ENCODE assay signal across 20 cellular contexts in the genomic region with DNA sequence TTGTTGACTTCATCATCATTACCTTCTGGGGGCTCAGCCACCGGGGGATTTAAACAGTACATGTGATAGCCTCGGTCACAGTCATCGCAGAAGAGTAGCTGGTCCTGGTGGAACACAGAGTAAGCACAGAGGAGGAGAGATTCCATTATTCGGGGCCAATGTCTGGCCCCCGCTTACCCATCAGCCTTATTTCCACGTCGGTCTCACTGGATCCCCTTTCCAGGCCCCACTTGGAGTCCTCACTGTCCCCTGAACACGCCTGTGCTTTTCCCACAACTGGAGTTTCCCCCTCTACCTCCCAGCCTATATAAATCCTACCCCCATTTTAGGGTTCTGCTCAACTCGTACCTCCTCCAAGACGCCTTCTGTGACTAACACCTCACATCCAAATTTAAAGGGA.
"Had no signal": no experiment of that assay in that cellular context is flagged by ENCODE, and none has a peak within 500 bp of the region (broad histone marks: within the 10 kb centered on the region; RNA-seq: fewer than 3 reads in every experiment).

No MANE protein-coding gene starts in this region.

- H3K27ac ChIP-seq: foreskin keratinocyte, neutrophil, stomach, thoracic aorta, transverse colon, uterus had no signal

- H3K4me3 Mint-ChIP-seq: effector memory CD8-positive, alpha-beta T cell; immature natural killer cell; natural killer cell treated with Interleukin-12 subunit alpha and Interleukin-12 subunit beta and Interleukin-15 and Interleukin-18, amount 100 ng/mL, for 72 hours had no signal

- ATAC-seq: effector memory CD8-positive, alpha-beta T cell; foreskin keratinocyte; left cardiac atrium; left ventricle myocardium superior; natural killer cell treated with Interleukin-12 subunit alpha and Interleukin-12 subunit beta and Interleukin-15 and Interleukin-18, amount 100 ng/mL, for 72 hours had no signal

- H3K36me3 Mint-ChIP-seq: immature natural killer cell; natural killer cell treated with Interleukin-12 subunit alpha and Interleukin-12 subunit beta and Interleukin-15 and Interleukin-18, amount 100 ng/mL, for 72 hours had no signal

- H3K36me3 ChIP-seq: neutrophil, right atrium auricular region, stomach, thoracic aorta, transverse colon, uterus had no signal

- H3K27ac Mint-ChIP-seq: effector memory CD8-positive, alpha-beta T cell; immature natural killer cell had no signal

- DNase-seq: effector memory CD8-positive, alpha-beta T cell; foreskin keratinocyte; immature natural killer cell; left cardiac atrium; left ventricle myocardium superior; mesenchymal stem cell; midbrain; posterior cingulate gyrus; small intestine; stimulated activated CD4-positive, alpha-beta T cell treated with anti-CD3 and anti-CD28 coated beads, Interleukin-12 subunit alpha, Interleukin-12 subunit beta, amount 100 ng/mL, for 4 hours; stimulated activated naive CD4-positive, alpha-beta T cell; stomach; substantia nigra; transverse colon; uterus had no signal

- H3K9me3 Mint-ChIP-seq: effector memory CD8-positive, alpha-beta T cell had no signal

- H3K9me3 ChIP-seq: neutrophil, stomach, thoracic aorta, transverse colon, uterus had no signal

- H3K4me3 ChIP-seq: lung, right atrium auricular region, stomach, thoracic aorta, transverse colon, uterus had no signal

- H3K27me3 ChIP-seq: foreskin keratinocyte, right atrium auricular region, stomach, transverse colon, uterus had no signal
